ENCODE assay signal across 10 cellular contexts in the genomic region with DNA sequence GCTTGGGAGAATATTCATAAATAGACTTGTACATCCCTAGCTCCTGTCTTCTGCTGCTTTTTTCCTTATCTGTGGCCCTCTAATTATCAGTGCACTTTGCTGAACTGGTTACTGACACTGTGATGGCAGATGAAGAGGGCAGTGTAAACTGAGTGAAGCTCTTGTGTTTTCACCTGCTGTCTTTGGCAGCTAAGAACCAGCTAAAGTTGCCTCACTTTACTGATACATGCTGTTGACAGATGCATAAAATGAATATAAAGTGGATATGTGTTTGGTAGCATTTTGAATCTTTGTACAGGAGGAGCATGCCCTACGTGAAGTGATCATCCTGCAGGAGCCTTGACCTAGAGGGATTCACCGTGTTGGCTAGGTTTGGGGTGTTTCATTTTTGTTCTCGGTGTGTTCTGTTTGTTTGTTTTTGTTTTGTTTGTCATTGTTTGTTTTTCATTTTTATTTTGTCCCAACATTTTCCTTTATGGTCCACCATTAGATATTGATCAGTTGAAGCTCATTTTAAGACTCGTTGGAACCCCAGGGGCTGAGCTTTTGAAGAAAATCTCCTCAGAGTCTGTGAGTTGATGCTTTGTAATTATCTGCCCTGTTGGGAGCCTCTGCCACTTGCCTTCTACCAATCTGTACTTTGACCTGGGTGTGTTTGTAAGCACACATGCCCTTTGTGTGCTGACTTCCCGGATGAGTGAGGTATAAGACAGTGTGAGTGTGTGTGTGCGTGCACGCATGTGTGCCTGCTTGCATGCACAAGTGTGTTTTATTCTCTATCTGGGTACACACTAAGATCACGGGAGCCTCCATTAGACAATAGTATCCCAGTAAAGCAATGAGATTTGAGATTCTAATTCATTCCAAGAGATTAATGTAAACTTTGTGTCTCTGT. TPM values are rescaled to one million over a fixed set of nuclear protein-coding genes. Genes with fewer than 3 reads are reported as not detected.
A peak's percentile ranks its signal among the peaks of the same experiment; 100 is the strongest.
DNase-seq lines count a peak whose midpoint lies in the region; ATAC-seq and TF ChIP-seq lines count a peak whose summit lies in the region.
"Had no signal": no experiment of that assay in that cellular context is flagged by ENCODE, and none has a peak within 500 bp of the region (broad histone marks: within the 10 kb centered on the region; RNA-seq: fewer than 3 reads in every experiment).

No MANE protein-coding gene starts in this region.

- H3K27ac Mint-ChIP-seq in activated T-cell treated with anti-CD3 and anti-CD28 coated beads, Interleukin-2, amount 50 U/mL, for 24 hours, result peak overlapping the region; percentile 38
- H3K27ac Mint-ChIP-seq: stimulated activated memory B cell treated with anti-CD40 and anti-IgM and Interleukin-4, amounts not matched to agents 10 μg/mL and 1 μg/mL and 100 μg/mL, for 72 hours; T-helper 2 cell treated with Interferon-gamma antibody and Interleukin-4, amounts not matched to agents 5 μg/mL and 100 μg/mL, for 36 hours had no signal

- H3K4me3 ChIP-seq in esophagus squamous epithelium, result no peak overlapping the region
- no peak overlapping the region for H3K4me3 ChIP-seq in upper lobe of right lung

- H3K4me1 ChIP-seq in esophagus squamous epithelium (peaks cover 0 to 22% (median 0%) of the 10 kb centered on the region in 3 donors), upper lobe of right lung (peaks cover 4% of the 10 kb centered on the region)

- DNase-seq in activated T-cell treated with anti-CD3 and anti-CD28 coated beads, Interleukin-2, amount 50 U/mL, for 24 hours, result no peak
- DNase-seq in activated T-cell treated with anti-CD3 and anti-CD28 coated beads, Interleukin-2, amount 50 U/mL, for 1 hour, result no peak
- DNase-seq in NCI-H146 (lab: John Stamatoyannopoulos, UW) (peak; percentile 85), esophagus squamous epithelium (lab: John Stamatoyannopoulos, UW) (no peak), sciatic nerve (ENCODE audit: low spot score) (no peak), upper lobe of right lung (no peak), NAMALWA (ENCODE audit: low spot score) (no peak)
- no peak for DNase-seq in stimulated activated naive CD4-positive, alpha-beta T cell treated with Interleukin-2 at 50 U/mL for 16 hours (lab: John Stamatoyannopoulos, UW)

- H3K27ac ChIP-seq in esophagus squamous epithelium (peak overlapping the region in 3 of 4 donors; percentile 47 to 79 (median 63)), upper lobe of right lung (no peak overlapping the region)

- peaks cover 56% of the 10 kb centered on the region for H3K36me3 Mint-ChIP-seq in activated T-cell treated with anti-CD3 and anti-CD28 coated beads, Interleukin-2, amount 50 U/mL, for 24 hours (ENCODE audit: low read depth)

- H3K36me3 ChIP-seq in esophagus squamous epithelium (peaks cover 0 to 63% (median 0%) of the 10 kb centered on the region in 3 donors), upper lobe of right lung (peaks cover 35% of the 10 kb centered on the region)

- WGBS in esophagus squamous epithelium, 2 donors, result 71 to 77% methylated on average over 8 of the region's 8 CpGs

- H3K4me1 Mint-ChIP-seq in activated T-cell treated with anti-CD3 and anti-CD28 coated beads, Interleukin-2, amount 50 U/mL, for 24 hours (ENCODE audit: low read depth), result peaks cover 39% of the 10 kb centered on the region

- H3K27me3 ChIP-seq in esophagus squamous epithelium, result no peaks in the 10 kb centered on the region
- H3K27me3 ChIP-seq in upper lobe of right lung, result no peaks in the 10 kb centered on the region

- no peaks in the 10 kb centered on the region for H3K9me3 Mint-ChIP-seq in activated T-cell treated with anti-CD3 and anti-CD28 coated beads, Interleukin-2, amount 50 U/mL, for 24 hours
- H3K9me3 Mint-ChIP-seq: stimulated activated memory B cell treated with anti-CD40 and anti-IgM and Interleukin-4, amounts not matched to agents 10 μg/mL and 1 μg/mL and 100 μg/mL, for 72 hours; T-helper 2 cell treated with Interferon-gamma antibody and Interleukin-4, amounts not matched to agents 5 μg/mL and 100 μg/mL, for 36 hours had no signal

- peak; percentile 16 for ATAC-seq in sciatic nerve
- no peak for ATAC-seq in upper lobe of right lung

- intact Hi-C loops in esophagus squamous epithelium (cut with DNase I), result loop anchor here (2.0 kb wide), 1 partner anchor 69 kb away; a partner anchor contains a TSS
- intact Hi-C loops in sciatic nerve (cut with DNase I), result loop anchor here (5.0 kb wide), 1 partner anchor 68 kb away; a partner anchor contains a TSS
- intact Hi-C loops in upper lobe of right lung (cut with DNase I), result loop anchor here (5.0 kb wide), 1 partner anchor 68 kb away; a partner anchor contains a TSS

- no peak overlapping the region for H3K4me3 Mint-ChIP-seq in activated T-cell treated with anti-CD3 and anti-CD28 coated beads, Interleukin-2, amount 50 U/mL, for 24 hours
- H3K4me3 Mint-ChIP-seq: stimulated activated memory B cell treated with anti-CD40 and anti-IgM and Interleukin-4, amounts not matched to agents 10 μg/mL and 1 μg/mL and 100 μg/mL, for 72 hours; T-helper 2 cell treated with Interferon-gamma antibody and Interleukin-4, amounts not matched to agents 5 μg/mL and 100 μg/mL, for 36 hours had no signal

- no peak for TF ChIP-seq POLR2A in esophagus squamous epithelium (IDR thresholded peaks at IDR 0.05)

- H3K9me3 ChIP-seq in esophagus squamous epithelium (no peaks in the 10 kb centered on the region), upper lobe of right lung (no peaks in the 10 kb centered on the region)

- H3K27me3 Mint-ChIP-seq in activated T-cell treated with anti-CD3 and anti-CD28 coated beads, Interleukin-2, amount 50 U/mL, for 24 hours, result no peaks in the 10 kb centered on the region
- H3K27me3 Mint-ChIP-seq: stimulated activated memory B cell treated with anti-CD40 and anti-IgM and Interleukin-4, amounts not matched to agents 10 μg/mL and 1 μg/mL and 100 μg/mL, for 72 hours had no signal

- TF ChIP-seq CTCF in esophagus squamous epithelium (IDR thresholded peaks at IDR 0.05) (no peak), upper lobe of right lung (IDR thresholded peaks at IDR 0.05) (no peak)

RNA-seq across cellular contexts. Expression of a gene that starts 34.6 kb away (rescaled TPM):
- total RNA-seq in esophagus squamous epithelium (100 to 1,000 TPM in 2 of 4 donors, 10 to 100 TPM in 2; 62.2 to 136 (median 104) TPM), sciatic nerve (12.8 TPM), upper lobe of right lung (71.4 TPM)
